Comparison of ENCODE assay signal across 8 cellular contexts in the genomic region with DNA sequence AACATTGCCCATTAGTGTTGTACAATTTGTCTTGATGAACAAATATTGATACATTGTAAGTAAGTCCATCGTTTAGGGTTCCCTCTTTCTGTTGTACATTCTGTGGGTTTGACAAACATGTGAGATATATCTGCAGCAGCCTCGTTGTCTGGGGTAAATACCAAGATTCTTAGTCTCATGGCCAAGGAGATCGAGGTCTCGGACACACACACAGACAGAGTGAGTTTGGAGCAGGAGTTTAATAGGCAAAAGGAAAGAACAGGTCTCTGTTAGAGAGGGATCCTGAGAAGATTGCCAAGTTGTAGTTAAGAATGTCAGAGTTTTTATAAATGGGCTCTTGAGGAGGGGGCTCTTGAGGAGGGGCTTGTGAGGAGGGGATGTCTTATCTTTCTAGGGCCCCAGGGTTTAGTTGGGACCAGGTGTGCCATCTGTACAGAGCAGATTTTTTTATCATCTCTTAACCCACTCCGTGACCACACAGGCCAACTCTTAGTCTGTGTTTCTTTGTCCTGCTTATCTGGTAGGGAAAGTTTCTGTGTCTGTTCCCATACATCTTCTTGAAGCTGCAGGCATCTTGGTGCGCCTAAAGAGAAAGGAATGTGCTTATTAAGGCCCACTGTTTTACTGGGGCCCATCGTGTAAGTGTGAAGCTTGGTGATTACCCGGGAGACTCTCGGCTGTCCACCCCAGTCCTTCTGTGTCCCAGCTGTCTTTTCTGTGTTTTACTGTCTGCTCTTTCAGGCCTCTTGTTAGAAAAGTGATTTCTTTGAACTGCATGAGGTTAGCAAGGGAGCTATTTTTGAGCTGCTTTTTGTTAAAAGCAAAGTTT. TPM values are rescaled to one million over a fixed set of nuclear protein-coding genes. Genes with fewer than 3 reads are reported as not detected.
A peak's percentile ranks its signal among the peaks of the same experiment; 100 is the strongest.
DNase-seq lines count a peak whose midpoint lies in the region; ATAC-seq, FAIRE-seq and TF ChIP-seq lines count a peak whose summit lies in the region.

No MANE protein-coding gene starts in this region.

- peak overlapping the region in 1 of 2 donors; percentile 77 for H3K9ac ChIP-seq in kidney (ENCODE audit: low read length in 2 of 2)

- peak overlapping the region; percentile 83 to 84 for H3K4me3 ChIP-seq in kidney (ENCODE audit: low read length in 2 of 2)
- peak overlapping the region; percentile 74 to 86 for H3K4me3 ChIP-seq in tibial artery
- H3K4me3 ChIP-seq in aorta (ENCODE audit: low read length in 2 of 2), result peak overlapping the region in 1 of 2 donors; percentile 52

- H3K27me3 Mint-ChIP-seq in stimulated activated naive CD8-positive, alpha-beta T cell treated with anti-CD3 and anti-CD28 coated beads, Interleukin-15, Interleukin-2, amounts not matched to agents 100 ng/mL and 50 ng/mL, for 24 hours, result peaks cover 4% of the 10 kb centered on the region
- H3K27me3 Mint-ChIP-seq in activated naive CD8-positive, alpha-beta T cell treated with anti-CD3 and anti-CD28 coated beads for 36 hours, result peaks cover 7% of the 10 kb centered on the region

- intact Hi-C loops in kidney (cut with DNase I), result no loop called here
- intact Hi-C loops in tibial artery (cut with DNase I; ENCODE audit: low total_unique reads), result loop anchor here (10.0 kb wide), 1 partner anchor 582 kb away; no protein-coding TSS in a partner anchor
- intact Hi-C loops in aorta (cut with DNase I), result no loop called here

- peaks cover 22% of the 10 kb centered on the region for H3K9me3 Mint-ChIP-seq in stimulated activated naive CD8-positive, alpha-beta T cell treated with anti-CD3 and anti-CD28 coated beads, Interleukin-15, Interleukin-2, amounts not matched to agents 100 ng/mL and 50 ng/mL, for 24 hours
- peaks cover 28% of the 10 kb centered on the region for H3K9me3 Mint-ChIP-seq in activated naive CD8-positive, alpha-beta T cell treated with anti-CD3 and anti-CD28 coated beads for 36 hours

- no peak for DNase-seq in stimulated activated naive CD8-positive, alpha-beta T cell treated with anti-CD3 and anti-CD28 coated beads, Interleukin-15, Interleukin-2, amounts not matched to agents 100 U/mL and 50 U/mL, for 24 hours
- no peak for DNase-seq in activated naive CD8-positive, alpha-beta T cell treated with anti-CD3 and anti-CD28 coated beads for 36 hours
- DNase-seq in kidney (no peak), tibial artery (no peak), aorta (no peak), KG1 (lab: John Stamatoyannopoulos, UW) (no peak)

- H3K27me3 ChIP-seq in tibial artery (no peaks in the 10 kb centered on the region), aorta (ENCODE audit: control insufficient read depth in 1 of 2, insufficient read depth in 2 of 2, low read length in 1 of 2) (no peaks in the 10 kb centered on the region)

- peaks cover 65% of the 10 kb centered on the region for H3K36me3 Mint-ChIP-seq in stimulated activated naive CD8-positive, alpha-beta T cell treated with anti-CD3 and anti-CD28 coated beads, Interleukin-15, Interleukin-2, amounts not matched to agents 100 ng/mL and 50 ng/mL, for 24 hours (ENCODE audit: low read depth)
- peaks cover 67% of the 10 kb centered on the region for H3K36me3 Mint-ChIP-seq in activated naive CD8-positive, alpha-beta T cell treated with anti-CD3 and anti-CD28 coated beads for 36 hours

- H3K4me1 ChIP-seq in kidney (ENCODE audit: control insufficient read depth in 1 of 2, insufficient read depth in 1 of 2, low read depth in 1 of 2, low read length in 2 of 2) (peaks cover 0 to 3% of the 10 kb centered on the region in 2 donors), tibial artery (peaks cover 0 to 30% (median 14%) of the 10 kb centered on the region in 4 donors), aorta (ENCODE audit: control insufficient read depth in 1 of 2, insufficient read depth in 2 of 2, low read length in 2 of 2) (no peaks in the 10 kb centered on the region)

- no peak for FAIRE-seq in kidney (lab: Jason Lieb, UNC)

- no peak for ATAC-seq in stimulated activated naive CD8-positive, alpha-beta T cell treated with anti-CD3 and anti-CD28 coated beads, Interleukin-15, Interleukin-2, amounts not matched to agents 100 U/mL and 50 U/mL, for 24 hours
- no peak for ATAC-seq in aorta (ENCODE audit: low FRiP score)
- no peak for ATAC-seq in GM18873 (IDR thresholded peaks at IDR 0.05; ENCODE audit: low FRiP score, unreplicated experiment)

- peak overlapping the region; percentile 95 for H3K27ac Mint-ChIP-seq in stimulated activated naive CD8-positive, alpha-beta T cell treated with anti-CD3 and anti-CD28 coated beads, Interleukin-15, Interleukin-2, amounts not matched to agents 100 ng/mL and 50 ng/mL, for 24 hours
- peak overlapping the region; percentile 96 for H3K27ac Mint-ChIP-seq in activated naive CD8-positive, alpha-beta T cell treated with anti-CD3 and anti-CD28 coated beads for 36 hours

- H3K27ac ChIP-seq in kidney (ENCODE audit: low read depth in 2 of 2, low read length in 2 of 2), result peak overlapping the region; percentile 71 to 93
- peak overlapping the region; percentile 86 to 89 for H3K27ac ChIP-seq in tibial artery
- H3K27ac ChIP-seq in aorta (ENCODE audit: low read depth in 1 of 2, low read length in 2 of 2), result no peak overlapping the region

- H3K36me3 ChIP-seq in kidney (ENCODE audit: control insufficient read depth in 1 of 2, insufficient read depth in 2 of 2, low read length in 2 of 2) (no peaks in the 10 kb centered on the region), tibial artery (no peaks in the 10 kb centered on the region), aorta (ENCODE audit: control insufficient read depth in 1 of 2, insufficient read depth in 2 of 2, low read length in 1 of 2) (no peaks in the 10 kb centered on the region)

- H3K9me3 ChIP-seq in kidney (ENCODE audit: control insufficient read depth in 1 of 2, low read length in 2 of 2) (no peaks in the 10 kb centered on the region), tibial artery (no peaks in the 10 kb centered on the region), aorta (ENCODE audit: control insufficient read depth, low read length) (no peaks in the 10 kb centered on the region)

- 63 to 67% methylated on average over 9 of the region's 9 CpGs for WGBS in aorta, 2 donors

- no peak for TF ChIP-seq CTCF in kidney (IDR thresholded peaks at IDR 0.05; ENCODE audit: borderline replicate concordance, extremely low read depth, insufficient read depth)
- no peak for TF ChIP-seq CTCF in tibial artery (IDR thresholded peaks at IDR 0.05)

- H3K4me1 Mint-ChIP-seq in stimulated activated naive CD8-positive, alpha-beta T cell treated with anti-CD3 and anti-CD28 coated beads, Interleukin-15, Interleukin-2, amounts not matched to agents 100 ng/mL and 50 ng/mL, for 24 hours (ENCODE audit: low read depth), result peaks cover 76% of the 10 kb centered on the region
- peaks cover 66% of the 10 kb centered on the region for H3K4me1 Mint-ChIP-seq in activated naive CD8-positive, alpha-beta T cell treated with anti-CD3 and anti-CD28 coated beads for 36 hours

- peak overlapping the region; percentile 100 for H3K4me3 Mint-ChIP-seq in stimulated activated naive CD8-positive, alpha-beta T cell treated with anti-CD3 and anti-CD28 coated beads, Interleukin-15, Interleukin-2, amounts not matched to agents 100 ng/mL and 50 ng/mL, for 24 hours
- H3K4me3 Mint-ChIP-seq in activated naive CD8-positive, alpha-beta T cell treated with anti-CD3 and anti-CD28 coated beads for 36 hours, result peak overlapping the region; percentile 88

RNA-seq across cellular contexts. Expression of gene CLEC2D, which starts 22.5 kb away (rescaled TPM):
- 100 to 1,000 TPM; 270 to 290 TPM for total RNA-seq in activated naive CD8-positive, alpha-beta T cell treated with anti-CD3 and anti-CD28 coated beads for 36 hours
- total RNA-seq in kidney (22.4 TPM), aorta (10 to 100 TPM; 16.0 to 36.5 TPM)
- polyA plus RNA-seq in kidney (ENCODE audit: insufficient read depth, low read depth, low replicate concordance) (2.5 TPM), aorta (1 to 10 TPM in 1 of 2 donors, under 1 TPM in 1; 0.25 to 3.0 TPM)

RNA-seq across cellular contexts. Expression of gene KLRB1, which starts 39.3 kb away (rescaled TPM):
- total RNA-seq in activated naive CD8-positive, alpha-beta T cell treated with anti-CD3 and anti-CD28 coated beads for 36 hours, result not detected
- total RNA-seq in kidney (3.0 TPM), aorta (1 to 10 TPM; 1.1 to 1.6 TPM)
- polyA plus RNA-seq in kidney (ENCODE audit: insufficient read depth, low read depth, low replicate concordance) (0.73 TPM), aorta (not detected)

Comparison
In these comparisons a context has a peak if more than half of its experiments do, and no peak if none do; other contexts are left out.
1. H3K27ac ChIP-seq: peak in kidney (2 of 2) and tibial artery (2 of 2); none in aorta (0 of 2).
2. RNA of gene CLEC2D, which starts 22.5 kb away (total RNA-seq): 270 to 290 TPM in activated naive CD8-positive, alpha-beta T cell treated with anti-CD3 and anti-CD28 coated beads for 36 hours; 16.0 to 36.5 TPM in aorta and 22.4 TPM in kidney (single experiment); every median in the first group is over 4 times any median in the second.